13 cellular contexts compared by ENCODE assay signal in the genomic region with DNA sequence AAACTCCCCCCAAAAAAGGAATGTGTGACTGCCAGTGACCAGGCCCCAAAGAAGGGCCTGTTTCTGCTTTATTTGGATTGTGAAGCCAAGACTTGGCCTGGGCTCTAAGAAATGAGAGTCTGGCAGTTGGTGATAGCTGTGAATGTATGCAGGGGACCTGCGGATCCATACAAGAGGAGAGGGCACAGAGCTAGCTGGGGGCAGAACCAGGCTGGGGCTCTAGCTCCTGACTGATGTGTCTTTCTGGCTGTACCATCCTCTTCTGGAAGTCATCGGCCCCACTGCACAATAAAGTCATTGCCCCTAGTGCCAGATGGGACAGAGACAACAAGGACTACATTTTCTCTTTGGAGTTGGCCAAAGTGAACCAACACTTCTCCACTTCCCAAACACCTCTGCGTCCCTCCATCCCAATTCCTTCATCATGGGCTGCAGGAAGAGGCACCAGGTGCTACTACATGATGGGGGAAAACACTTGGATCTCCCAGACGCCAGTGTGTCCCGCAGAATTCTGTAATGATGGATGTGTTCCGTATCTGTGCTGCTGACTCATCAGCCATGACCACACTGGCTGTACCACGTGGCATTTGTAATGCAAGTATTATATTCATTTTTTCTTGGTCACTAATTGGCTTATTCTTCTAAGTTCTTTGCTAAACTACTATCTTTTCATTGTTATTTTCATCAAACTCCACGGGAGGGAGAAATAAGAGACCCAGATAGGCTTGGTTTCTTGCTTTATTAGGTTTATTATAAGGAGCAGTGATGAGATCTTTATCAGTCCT. TPM values are rescaled to one million over a fixed set of nuclear protein-coding genes. Genes with fewer than 3 reads are reported as not detected.
DNase-seq lines count a peak whose midpoint lies in the region; ATAC-seq and TF ChIP-seq lines count a peak whose summit lies in the region.
"Had no signal": no experiment of that assay in that cellular context is flagged by ENCODE, and none has a peak within 500 bp of the region (broad histone marks: within the 10 kb centered on the region; RNA-seq: fewer than 3 reads in every experiment).

No MANE protein-coding gene starts in this region.

- TF ChIP-seq CTCF in AG10803 (conservative IDR thresholded peaks at IDR 0.05; ENCODE audit: low read length): no peak
- no peak for TF ChIP-seq CTCF in HFFc6 (IDR thresholded peaks at IDR 0.05)
- TF ChIP-seq CTCF in astrocyte of the spinal cord (IDR thresholded peaks at IDR 0.05; ENCODE audit: low read depth, low read length): no peak
- TF ChIP-seq CTCF in GM13976 (IDR thresholded peaks at IDR 0.05; ENCODE audit: borderline replicate concordance, control extremely low read depth, extremely low read depth, insufficient read depth, missing control alignments): no peak

- no peak overlapping the region for H3K4me3 Mint-ChIP-seq in HFFc6

- H3K27me3 ChIP-seq in layer of hippocampus (ENCODE audit: control insufficient read depth, insufficient read depth, low read length): no peaks in the 10 kb centered on the region

- peaks cover 11% of the 10 kb centered on the region for H3K36me3 Mint-ChIP-seq in HFFc6 (ENCODE audit: low read depth)

- peak overlapping the region; percentile 4 for H3K27ac ChIP-seq in layer of hippocampus (ENCODE audit: low read depth, low read length)
- H3K27ac ChIP-seq: SK-N-MC had no signal

- H3K4me3 ChIP-seq in AG10803 (ENCODE audit: low read length): no peak overlapping the region
- H3K4me3 ChIP-seq in astrocyte of the spinal cord (ENCODE audit: low read depth, low read length): no peak overlapping the region
- H3K4me3 ChIP-seq: SK-N-MC had no signal

- DNase-seq in AG10803 (ENCODE audit: low read depth) (peak; percentile 68), HFFc6 (no peak), astrocyte of the spinal cord (ENCODE audit: low read depth, low spot score) (peak; percentile 74), GM13976 (ENCODE audit: low spot score) (no peak), NCI-H774 (lab: John Stamatoyannopoulos, UW) (no peak)
- DNase-seq: effector CD8-positive, alpha-beta T cell; left cardiac atrium; NCI-H1436; right cardiac atrium had no signal

- H3K9me3 Mint-ChIP-seq in HFFc6: no peaks in the 10 kb centered on the region

- peaks cover 9% of the 10 kb centered on the region for H3K27me3 Mint-ChIP-seq in HFFc6 (ENCODE audit: insufficient read depth)

- H3K27ac Mint-ChIP-seq in HFFc6: peak overlapping the region; percentile 63; the same call in 1 of the 2 replicates

- in situ Hi-C loops in astrocyte of the spinal cord (cut with HindIII; ENCODE audit: low sequenced_read_pairs): no loop called here
- in situ Hi-C loops in GM13976 (cut with MboI; ENCODE audit: low sequenced_read_pairs, unreplicated experiment): no loop called here

- ATAC-seq in HG03460 (IDR thresholded peaks at IDR 0.05; ENCODE audit: unreplicated experiment): no peak
- no peak for ATAC-seq in HG02678 (IDR thresholded peaks at IDR 0.05; ENCODE audit: unreplicated experiment)

- H3K4me1 Mint-ChIP-seq in HFFc6 (ENCODE audit: low read depth): peaks cover 9% of the 10 kb centered on the region

RNA-seq across cellular contexts. Expression of a gene that starts 1.7 kb away (rescaled TPM):
- not detected for total RNA-seq in HFFc6 (2021; fragmentation: NEBNext Ultra II Directional; extraction: Animal tissue kit (Norgen Biotek cat#: 25700))

RNA-seq across cellular contexts. Expression of a gene that starts 49.9 kb away (rescaled TPM):
- 10 to 100 TPM; 51.1 to 58.5 (median 52.8) TPM for total RNA-seq in HFFc6 (2021; fragmentation: NEBNext Ultra II Directional; extraction: Animal tissue kit (Norgen Biotek cat#: 25700))

Comparison
In these comparisons a context has a peak if more than half of its experiments do, and no peak if none do; other contexts are left out.
1. DNase-seq: peak in AG10803 (single experiment) and astrocyte of the spinal cord (single experiment); none in HFFc6 (single experiment), GM13976 (single experiment) and NCI-H774 (single experiment).